26 cellular contexts compared by ENCODE assay signal in genomic region chr13:99471231-99472202, GRCh38. TPM values are rescaled to one million over a fixed set of nuclear protein-coding genes. Genes with fewer than 3 reads are reported as not detected.
DNase-seq lines count a peak whose midpoint lies in the region; ATAC-seq, FAIRE-seq and TF ChIP-seq lines count a peak whose summit lies in the region.
"Had no signal": no experiment of that assay in that cellular context is flagged by ENCODE, and none has a peak within 500 bp of the region (broad histone marks: within the 10 kb centered on the region; RNA-seq: fewer than 3 reads in every experiment).

No MANE protein-coding gene starts in this region.

- no peak overlapping the region for H3K4me3 Mint-ChIP-seq in stimulated activated naive CD8-positive, alpha-beta T cell treated with anti-CD3 and anti-CD28 coated beads, Interleukin-15, Interleukin-2, amounts not matched to agents 100 ng/mL and 50 ng/mL, for 24 hours
- no peak overlapping the region for H3K4me3 Mint-ChIP-seq in stimulated activated naive CD8-positive, alpha-beta T cell treated with anti-CD3 and anti-CD28 coated beads, Interleukin-15, amount 100 ng/mL, for 72 hours
- H3K4me3 Mint-ChIP-seq in astrocyte (ENCODE audit: unreplicated experiment) (peak overlapping the region; percentile 35), immature natural killer cell (no peak overlapping the region)
- H3K4me3 Mint-ChIP-seq: activated CD4-positive, alpha-beta memory T cell treated with anti-CD3 and anti-CD28 coated beads, Interleukin-2, amount 10 ng/mL, durations not matched to agents 7 days and 5 days; activated naive CD4-positive, alpha-beta T cell treated with anti-CD3 and anti-CD28 coated beads for 36 hours; CD4-positive, alpha-beta memory T cell; memory B cell; natural killer cell; stimulated activated memory B cell treated with anti-CD40 and anti-IgM and Interleukin-4, amounts not matched to agents 10 μg/mL and 1 μg/mL and 100 μg/mL, for 72 hours; T-helper 17 cell had no signal

- no peaks in the 10 kb centered on the region for H3K79me2 ChIP-seq in astrocyte (ENCODE audit: insufficient read depth, low read length)

- no peaks in the 10 kb centered on the region for H3K27me3 Mint-ChIP-seq in stimulated activated naive CD8-positive, alpha-beta T cell treated with anti-CD3 and anti-CD28 coated beads, Interleukin-15, Interleukin-2, amounts not matched to agents 100 ng/mL and 50 ng/mL, for 24 hours
- H3K27me3 Mint-ChIP-seq in stimulated activated naive CD8-positive, alpha-beta T cell treated with anti-CD3 and anti-CD28 coated beads, Interleukin-15, amount 100 ng/mL, for 72 hours: peaks cover 16% of the 10 kb centered on the region
- H3K27me3 Mint-ChIP-seq in astrocyte (ENCODE audit: low read depth, unreplicated experiment) (peaks cover 12% of the 10 kb centered on the region), immature natural killer cell (ENCODE audit: low read depth in 3 of 3) (peaks cover 0 to 20% (median 5%) of the 10 kb centered on the region in 3 donors)
- H3K27me3 Mint-ChIP-seq: activated CD4-positive, alpha-beta memory T cell treated with anti-CD3 and anti-CD28 coated beads, Interleukin-2, amount 10 ng/mL, durations not matched to agents 7 days and 5 days; T-helper 17 cell had no signal

- H3K27ac ChIP-seq in astrocyte (ENCODE audit: low read depth, low read length): no peak overlapping the region
- H3K27ac ChIP-seq: KMS-11, psoas muscle had no signal

- peak overlapping the region; percentile 11 for H3K4me2 ChIP-seq in astrocyte (ENCODE audit: low read length)
- H3K4me2 ChIP-seq: KMS-11 had no signal

- TF ChIP-seq CTCF in astrocyte (IDR thresholded peaks at IDR 0.05; ENCODE audit: insufficient read depth, low read depth, low read length) (no peak), foreskin fibroblast (IDR thresholded peaks at IDR 0.05; ENCODE audit: low read depth, low read length) (no peak)

- no peaks in the 10 kb centered on the region for H3K36me3 ChIP-seq in astrocyte (ENCODE audit: insufficient read depth, low read length)
- H3K36me3 ChIP-seq: HAP-1 had no signal

- H3K9me3 Mint-ChIP-seq in stimulated activated naive CD8-positive, alpha-beta T cell treated with anti-CD3 and anti-CD28 coated beads, Interleukin-15, Interleukin-2, amounts not matched to agents 100 ng/mL and 50 ng/mL, for 24 hours: no peaks in the 10 kb centered on the region
- H3K9me3 Mint-ChIP-seq in stimulated activated naive CD8-positive, alpha-beta T cell treated with anti-CD3 and anti-CD28 coated beads, Interleukin-15, amount 100 ng/mL, for 72 hours: peaks cover 0 to under 1% of the 10 kb centered on the region in 2 donors
- H3K9me3 Mint-ChIP-seq in astrocyte (ENCODE audit: unreplicated experiment) (peaks cover 4% of the 10 kb centered on the region), immature natural killer cell (no peaks in the 10 kb centered on the region)
- H3K9me3 Mint-ChIP-seq: activated CD4-positive, alpha-beta memory T cell treated with anti-CD3 and anti-CD28 coated beads, Interleukin-2, amount 10 ng/mL, durations not matched to agents 7 days and 5 days; activated naive CD4-positive, alpha-beta T cell treated with anti-CD3 and anti-CD28 coated beads for 36 hours; CD4-positive, alpha-beta memory T cell; natural killer cell; stimulated activated memory B cell treated with anti-CD40 and anti-IgM and Interleukin-4, amounts not matched to agents 10 μg/mL and 1 μg/mL and 100 μg/mL, for 72 hours had no signal

- H3K4me1 Mint-ChIP-seq in stimulated activated naive CD8-positive, alpha-beta T cell treated with anti-CD3 and anti-CD28 coated beads, Interleukin-15, Interleukin-2, amounts not matched to agents 100 ng/mL and 50 ng/mL, for 24 hours (ENCODE audit: low read depth): no peaks in the 10 kb centered on the region
- no peaks in the 10 kb centered on the region for H3K4me1 Mint-ChIP-seq in stimulated activated naive CD8-positive, alpha-beta T cell treated with anti-CD3 and anti-CD28 coated beads, Interleukin-15, amount 100 ng/mL, for 72 hours
- peaks cover 3% of the 10 kb centered on the region for H3K4me1 Mint-ChIP-seq in astrocyte (ENCODE audit: low read depth, unreplicated experiment)
- H3K4me1 Mint-ChIP-seq in immature natural killer cell: no peaks in the 10 kb centered on the region

- no peaks in the 10 kb centered on the region for H3K27me3 ChIP-seq in astrocyte (ENCODE audit: insufficient read depth, low read length)

- H4K20me1 ChIP-seq in astrocyte (ENCODE audit: insufficient read depth, low read length): no peaks in the 10 kb centered on the region

- no peak for DNase-seq in stimulated activated naive CD8-positive, alpha-beta T cell treated with anti-CD3 and anti-CD28 coated beads, Interleukin-15, amount 100 ng/mL, for 72 hours
- no peak for DNase-seq in astrocyte (ENCODE audit: low read depth)
- DNase-seq in foreskin fibroblast: peak; percentile 23 to 64
- DNase-seq in GM19239 (ENCODE audit: insufficient read length, low spot score): no peak
- no peak for DNase-seq in NCI-H2029 treated with DMSO at 0.1 percent for 48 hours (lab: John Stamatoyannopoulos, UW)
- no peak for DNase-seq in immature natural killer cell
- DNase-seq: activated CD4-positive, alpha-beta memory T cell treated with anti-CD3 and anti-CD28 coated beads, Interleukin-2, amount 10 ng/mL, durations not matched to agents 7 days and 5 days; activated naive CD4-positive, alpha-beta T cell treated with anti-CD3 and anti-CD28 coated beads for 36 hours; activated T-cell treated with anti-CD3 and anti-CD28 coated beads, Interleukin-2, amount 50 U/mL, for 1 hour; CD4-positive, alpha-beta memory T cell; DMS79; natural killer cell; NCI-H1092 treated with DMSO at 0.1 percent for 48 hours; NCI-H2107; NCI-H524 treated with DMSO at 0.1 percent for 48 hours; psoas muscle; SIG-M5; T-helper 17 cell; trophoblast cell had no signal

- no peaks in the 10 kb centered on the region for H3K36me3 Mint-ChIP-seq in stimulated activated naive CD8-positive, alpha-beta T cell treated with anti-CD3 and anti-CD28 coated beads, Interleukin-15, Interleukin-2, amounts not matched to agents 100 ng/mL and 50 ng/mL, for 24 hours (ENCODE audit: low read depth)
- no peaks in the 10 kb centered on the region for H3K36me3 Mint-ChIP-seq in astrocyte (ENCODE audit: low read depth, unreplicated experiment)
- H3K36me3 Mint-ChIP-seq in immature natural killer cell: peaks cover 0 to 4% (median 3%) of the 10 kb centered on the region in 3 donors
- H3K36me3 Mint-ChIP-seq: natural killer cell; stimulated activated memory B cell treated with anti-CD40 and anti-IgM and Interleukin-4, amounts not matched to agents 10 μg/mL and 1 μg/mL and 100 μg/mL, for 72 hours had no signal

- peak overlapping the region; percentile 48 for H3K27ac Mint-ChIP-seq in stimulated activated naive CD8-positive, alpha-beta T cell treated with anti-CD3 and anti-CD28 coated beads, Interleukin-15, Interleukin-2, amounts not matched to agents 100 ng/mL and 50 ng/mL, for 24 hours
- no peak overlapping the region for H3K27ac Mint-ChIP-seq in stimulated activated naive CD8-positive, alpha-beta T cell treated with anti-CD3 and anti-CD28 coated beads, Interleukin-15, amount 100 ng/mL, for 72 hours
- H3K27ac Mint-ChIP-seq in astrocyte (ENCODE audit: unreplicated experiment) (no peak overlapping the region), immature natural killer cell (no peak overlapping the region)
- H3K27ac Mint-ChIP-seq: activated CD4-positive, alpha-beta memory T cell treated with anti-CD3 and anti-CD28 coated beads, Interleukin-2, amount 10 ng/mL, durations not matched to agents 7 days and 5 days; activated naive CD4-positive, alpha-beta T cell treated with anti-CD3 and anti-CD28 coated beads for 36 hours; memory B cell; natural killer cell; stimulated activated memory B cell treated with anti-CD40 and anti-IgM and Interleukin-4, amounts not matched to agents 10 μg/mL and 1 μg/mL and 100 μg/mL, for 72 hours; T-helper 17 cell had no signal

- FAIRE-seq in astrocyte (lab: Jason Lieb, UNC): no peak
- FAIRE-seq in GM19239 (lab: Jason Lieb, UNC): no peak
- FAIRE-seq: endometrium had no signal

- no peak for ATAC-seq in stimulated activated naive CD8-positive, alpha-beta T cell treated with anti-CD3 and anti-CD28 coated beads, Interleukin-15, amount 100 ng/mL, for 72 hours
- no peak for ATAC-seq in GM21786 (IDR thresholded peaks at IDR 0.05; ENCODE audit: unreplicated experiment)
- ATAC-seq: natural killer cell; psoas muscle; stimulated activated memory B cell treated with anti-CD40 and anti-IgM and Interleukin-4, amounts not matched to agents 10 μg/mL and 1 μg/mL and 100 μg/mL, for 72 hours; T-helper 17 cell had no signal

- H2AFZ ChIP-seq in astrocyte (ENCODE audit: low read depth, low read length): no peak overlapping the region

- H3K9ac ChIP-seq in astrocyte (ENCODE audit: low read length): no peak overlapping the region
- H3K9ac ChIP-seq: KMS-11 had no signal

- H3K9me3 ChIP-seq in astrocyte (ENCODE audit: insufficient read depth, low read depth, low read length): no peaks in the 10 kb centered on the region
- H3K9me3 ChIP-seq: HAP-1, psoas muscle had no signal

- no peak overlapping the region for H3K4me3 ChIP-seq in astrocyte (ENCODE audit: insufficient read depth, low read depth, low read length)
- no peak overlapping the region for H3K4me3 ChIP-seq in foreskin fibroblast (ENCODE audit: low read depth in 1 of 2, low read length in 2 of 2)
- H3K4me3 ChIP-seq: HAP-1, psoas muscle had no signal

- peaks cover 3% of the 10 kb centered on the region for H3K4me1 ChIP-seq in astrocyte (ENCODE audit: insufficient read depth, low read length)
- H3K4me1 ChIP-seq: psoas muscle had no signal

RNA-seq across cellular contexts. Expression of gene TM9SF2, which starts 29.8 kb away (rescaled TPM):
- 118 and 132 TPM in 2 replicates for total RNA-seq in astrocyte
- 100 to 1,000 TPM in 1 of 3 donors, 10 to 100 TPM in 2; 57.5 to 109 (median 83.0) TPM for polyA plus RNA-seq in immature natural killer cell

Comparison
In these comparisons a context has a peak if more than half of its experiments do, and no peak if none do; other contexts are left out.
1. DNase-seq: peak in foreskin fibroblast (2 of 2); none in stimulated activated naive CD8-positive, alpha-beta T cell treated with anti-CD3 and anti-CD28 coated beads, Interleukin-15, amount 100 ng/mL, for 72 hours (0 of 2), astrocyte (single experiment), GM19239 (single experiment), NCI-H2029 treated with DMSO at 0.1 percent for 48 hours (single experiment) and immature natural killer cell (0 of 3).